In genomic region chr14:31943217-31943616, GRCh38 we compare ENCODE assay signal across 27 cellular contexts.
"Had no signal": no experiment of that assay in that cellular context is flagged by ENCODE, and none has a peak within 500 bp of the region (broad histone marks: within the 10 kb centered on the region; RNA-seq: fewer than 3 reads in every experiment).

No MANE protein-coding gene starts in this region.

- ATAC-seq: activated T-cell treated with anti-CD3 and anti-CD28 coated beads, Interleukin-2, amount 50 U/mL, for 4 hours; foreskin keratinocyte; mucosa of descending colon; psoas muscle had no signal

- H3K36me3 Mint-ChIP-seq: activated naive CD8-positive, alpha-beta T cell had no signal

- FAIRE-seq: bronchial epithelial cell, islet of Langerhans had no signal

- H3K27ac Mint-ChIP-seq: activated naive CD8-positive, alpha-beta T cell; activated T-helper 2 cell treated with anti-CD3 and anti-CD28 coated beads, Interferon-gamma antibody, Interleukin-2, Interleukin-4, amounts not matched to agents 10 μg/mL and 5 μg/mL and 100 μg/mL, durations not matched to agents 14 hours and 24 hours and 36 hours had no signal

- H3K27me3 ChIP-seq: esophagus muscularis mucosa, foreskin keratinocyte, suprapubic skin, tibial artery had no signal

- H3K4me3 Mint-ChIP-seq: activated CD4-positive, alpha-beta memory T cell treated with anti-CD3 and anti-CD28 coated beads, Interleukin-2, amount 10 ng/mL, durations not matched to agents 7 days and 5 days; activated CD4-positive, alpha-beta T cell treated with anti-CD3 and anti-CD28 coated beads, Interleukin-2, amount 10 ng/mL, durations not matched to agents 7 days and 5 days; activated naive CD8-positive, alpha-beta T cell; activated T-cell treated with anti-CD3 and anti-CD28 coated beads, Interleukin-2, amount 50 U/mL, for 4 hours; central memory CD8-positive, alpha-beta T cell; nephron had no signal

- H3K27me3 Mint-ChIP-seq: activated CD4-positive, alpha-beta memory T cell treated with anti-CD3 and anti-CD28 coated beads, Interleukin-2, amount 10 ng/mL, durations not matched to agents 7 days and 5 days; activated CD4-positive, alpha-beta T cell treated with anti-CD3 and anti-CD28 coated beads, Interleukin-2, amount 10 ng/mL, durations not matched to agents 7 days and 5 days; activated naive CD8-positive, alpha-beta T cell; central memory CD8-positive, alpha-beta T cell had no signal

- H3K9me3 Mint-ChIP-seq: activated CD4-positive, alpha-beta memory T cell treated with anti-CD3 and anti-CD28 coated beads, Interleukin-2, amount 10 ng/mL, durations not matched to agents 7 days and 5 days; activated CD4-positive, alpha-beta T cell treated with anti-CD3 and anti-CD28 coated beads, Interleukin-2, amount 10 ng/mL, durations not matched to agents 7 days and 5 days; activated T-cell treated with anti-CD3 and anti-CD28 coated beads, Interleukin-2, amount 50 U/mL, for 4 hours; activated T-helper 2 cell treated with anti-CD3 and anti-CD28 coated beads, Interferon-gamma antibody, Interleukin-2, Interleukin-4, amounts not matched to agents 10 μg/mL and 5 μg/mL and 100 μg/mL, durations not matched to agents 14 hours and 24 hours and 36 hours; central memory CD8-positive, alpha-beta T cell; nephron had no signal

- H2AFZ ChIP-seq: parathyroid adenoma had no signal

- H3K79me2 ChIP-seq: parathyroid adenoma had no signal

- H3K36me3 ChIP-seq: esophagus muscularis mucosa, left ventricle myocardium inferior, suprapubic skin, tibial artery had no signal

- H3K9ac ChIP-seq: parathyroid adenoma had no signal

- H3K4me3 ChIP-seq: esophagus muscularis mucosa, left ventricle myocardium inferior, mucosa of descending colon, psoas muscle, suprapubic skin, tibial artery had no signal

- H3K27ac ChIP-seq: esophagus muscularis mucosa, foreskin keratinocyte, left ventricle myocardium inferior, parathyroid adenoma, psoas muscle, suprapubic skin, tibial artery had no signal

- DNase-seq: activated CD4-positive, alpha-beta memory T cell treated with anti-CD3 and anti-CD28 coated beads, Interleukin-2, amount 10 ng/mL, durations not matched to agents 7 days and 5 days; activated CD4-positive, alpha-beta T cell treated with anti-CD3 and anti-CD28 coated beads for 1 hour; activated CD4-positive, alpha-beta T cell treated with anti-CD3 and anti-CD28 coated beads, Interleukin-2, amount 10 ng/mL, durations not matched to agents 7 days and 5 days; activated T-cell treated with anti-CD3 and anti-CD28 coated beads, Interleukin-2, amount 50 U/mL, for 4 hours; anterior cingulate cortex; dermis blood vessel endothelial cell; effector CD4-positive, alpha-beta T cell; foreskin keratinocyte; left ventricle myocardium inferior; nucleus accumbens; psoas muscle; stimulated activated CD4-positive, alpha-beta T cell treated with anti-CD3 and anti-CD28 coated beads, Interleukin-15, amount 100 ng/mL, for 24 hours; stimulated activated CD4-positive, alpha-beta T cell treated with anti-CD3 and anti-CD28 coated beads, Interleukin-2, amount 100 ng/mL, for 24 hours; stimulated activated naive CD4-positive, alpha-beta T cell; SW 1271; T-helper 2 cell; tibial artery had no signal

- H3K9me3 ChIP-seq: esophagus muscularis mucosa, left ventricle myocardium inferior, mucosa of descending colon, psoas muscle, suprapubic skin, tibial artery had no signal

- H3K4me1 ChIP-seq: parathyroid adenoma, tibial artery had no signal
